In the genomic region with DNA sequence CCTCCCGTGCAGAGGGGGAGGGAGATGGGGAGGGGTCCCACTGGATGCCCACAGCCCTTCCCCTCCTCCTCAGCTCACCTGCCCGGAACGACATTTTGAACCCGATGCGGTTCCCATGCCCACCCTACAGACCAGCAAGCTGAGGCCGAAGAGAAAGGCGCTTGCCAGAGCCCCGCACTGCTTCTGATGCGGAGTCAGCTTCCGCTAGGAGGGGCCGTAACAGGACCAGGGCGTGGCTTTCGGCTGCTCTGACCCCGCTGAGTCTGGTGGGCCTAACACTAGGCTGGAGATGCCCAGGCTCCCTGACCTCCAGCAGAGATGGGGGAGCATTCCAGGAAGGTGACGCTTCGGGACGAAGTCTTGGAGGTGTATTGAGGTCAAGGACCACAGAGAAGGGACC, we compare ENCODE assay signal across 18 cellular contexts. TPM values are rescaled to one million over a fixed set of nuclear protein-coding genes. Genes with fewer than 3 reads are reported as not detected.
DNase-seq lines count a peak whose midpoint lies in the region; ATAC-seq and TF ChIP-seq lines count a peak whose summit lies in the region.
"Had no signal": no experiment of that assay in that cellular context is flagged by ENCODE, and none has a peak within 500 bp of the region (broad histone marks: within the 10 kb centered on the region; RNA-seq: fewer than 3 reads in every experiment).

No MANE protein-coding gene starts in this region.

- H3K9me3 Mint-ChIP-seq in GM23338: peaks cover 12% of the 10 kb centered on the region; the same call in 1 of the 3 replicates
- no peaks in the 10 kb centered on the region for H3K9me3 Mint-ChIP-seq in type B pancreatic cell
- H3K9me3 Mint-ChIP-seq: CD8-positive, alpha-beta memory T cell; HFFc6 had no signal

- H3K9ac ChIP-seq in IMR-90 (ENCODE audit: low read depth, low read length) (no peak overlapping the region), neuronal stem cell (ENCODE audit: low read depth, low read length, poor library complexity) (no peak overlapping the region)
- H3K9ac ChIP-seq: BLaER1, GM23248 had no signal

- no peak overlapping the region for H3K14ac ChIP-seq in IMR-90 (replicated peaks; ENCODE audit: low read depth, low read length)
- no peak overlapping the region for H3K14ac ChIP-seq in neuronal stem cell (ENCODE audit: low read length)

- no peak overlapping the region for H2BK20ac ChIP-seq in IMR-90 (ENCODE audit: low read depth, low read length)

- H2AFZ ChIP-seq in GM23338 (no peak overlapping the region), IMR-90 (replicated peaks; ENCODE audit: low read length, poor library complexity) (no peak overlapping the region), neuronal stem cell (ENCODE audit: low read length) (no peak overlapping the region)
- H2AFZ ChIP-seq: GM23248 had no signal

- H2BK120ac ChIP-seq in IMR-90 (ENCODE audit: low read depth, low read length) (no peak overlapping the region), neuronal stem cell (ENCODE audit: low read depth, low read length) (no peak overlapping the region)

- H3K4me2 ChIP-seq in GM23338 (no peak overlapping the region), IMR-90 (ENCODE audit: low read depth, low read length) (no peak overlapping the region), neuronal stem cell (ENCODE audit: insufficient read depth, low read length, poor library complexity, severe bottlenecking) (no peak overlapping the region)
- H3K4me2 ChIP-seq: BLaER1 had no signal

- H2BK15ac ChIP-seq in IMR-90 (ENCODE audit: low read depth, low read length) (no peak overlapping the region), neuronal stem cell (ENCODE audit: low read length) (peak overlapping the region; percentile 30)

- TF ChIP-seq RAD21 in IMR-90 (IDR thresholded peaks at IDR 0.05; ENCODE audit: low read length): no peak

- dilution Hi-C loops in IMR-90 (cut with HindIII; ENCODE audit: low sequenced_read_pairs, unreplicated experiment): no loop called here

- H3K27ac Mint-ChIP-seq in GM23338: no peak overlapping the region
- no peak overlapping the region for H3K27ac Mint-ChIP-seq in type B pancreatic cell
- H3K27ac Mint-ChIP-seq: CD8-positive, alpha-beta memory T cell; HFFc6 had no signal

- CTCF ChIA-PET in IMR-90 (lab: Yijun Ruan, JAX): no interaction called here

- BruUV-seq in IMR-90 (replicated peaks; lab: Mats Ljungman, UMichigan): no TSS peak

- H4K20me1 ChIP-seq in GM23338 (replicated peaks; ENCODE audit: insufficient read depth): peaks cover 26% of the 10 kb centered on the region
- H4K20me1 ChIP-seq in IMR-90 (ENCODE audit: insufficient read depth, low read length): peaks cover 6% of the 10 kb centered on the region; the same call in 1 of the 2 replicates

- H3K36me3 Mint-ChIP-seq in GM23338 (ENCODE audit: low read depth) (no peaks in the 10 kb centered on the region), type B pancreatic cell (no peaks in the 10 kb centered on the region)
- H3K36me3 Mint-ChIP-seq: CD8-positive, alpha-beta memory T cell had no signal

- H4K8ac ChIP-seq in IMR-90 (ENCODE audit: low read depth in 2 of 2, low read length in 2 of 2) (no peak overlapping the region), neuronal stem cell (ENCODE audit: low read depth, low read length) (no peak overlapping the region)

- no peak for TF ChIP-seq POLR2A in IMR-90 (IDR thresholded peaks at IDR 0.05; ENCODE audit: low read depth, low read length)

- peaks cover 16% of the 10 kb centered on the region; the same call in 1 of the 2 replicates for H3F3A ChIP-seq in GM23338 (replicated peaks; ENCODE audit: low read depth)

- H3K27me3 Mint-ChIP-seq in GM23338 (ENCODE audit: insufficient read depth, low read depth, poor library complexity) (peaks cover 100% of the 10 kb centered on the region), type B pancreatic cell (peaks cover 86% of the 10 kb centered on the region)

- no peaks in the 10 kb centered on the region for H3K9me2 ChIP-seq in GM23338 (ENCODE audit: insufficient read depth)

- H3K9me1 ChIP-seq in IMR-90 (ENCODE audit: insufficient read depth, low read length): no peaks in the 10 kb centered on the region

- no peak overlapping the region for H2BK5ac ChIP-seq in IMR-90 (ENCODE audit: low read depth, low read length, poor library complexity, severe bottlenecking)
- no peak overlapping the region for H2BK5ac ChIP-seq in neuronal stem cell (ENCODE audit: low read length)

- no peaks in the 10 kb centered on the region for H3K79me1 ChIP-seq in IMR-90 (ENCODE audit: low read depth in 1 of 2, low read length in 2 of 2)
- H3K79me1 ChIP-seq in neuronal stem cell (ENCODE audit: low read depth, low read length): peaks cover 2% of the 10 kb centered on the region

- no peak overlapping the region for H3K56ac ChIP-seq in IMR-90 (ENCODE audit: extremely low read depth, insufficient read depth, low read length)

- H3K23ac ChIP-seq in IMR-90 (ENCODE audit: low read depth, low read length) (no peak overlapping the region), neuronal stem cell (ENCODE audit: low read depth, low read length, poor library complexity) (peak overlapping the region; percentile 80)

- H3K4me3 ChIP-seq in GM23338: no peak overlapping the region
- no peak overlapping the region for H3K4me3 ChIP-seq in IMR-90 (ENCODE audit: insufficient read depth, low read depth, low read length)
- H3K4me3 ChIP-seq in brain microvascular endothelial cell (ENCODE audit: low read depth, low read length): no peak overlapping the region
- no peak overlapping the region for H3K4me3 ChIP-seq in neuronal stem cell (ENCODE audit: low read length in 2 of 2)
- H3K4me3 ChIP-seq: BLaER1, GM12878, GM23248, HAP-1 had no signal

- no peak overlapping the region for H2BK12ac ChIP-seq in neuronal stem cell (ENCODE audit: low read length)

- in situ Hi-C loops in IMR-90 (cut with MboI; ENCODE audit: low sequenced_read_pairs): no loop called here
- in situ Hi-C loops in brain microvascular endothelial cell (cut with HindIII; ENCODE audit: low pct_ligation_motif_present, low sequenced_read_pairs): no loop called here

- H3K4me3 Mint-ChIP-seq in GM23338 (no peak overlapping the region), type B pancreatic cell (no peak overlapping the region)
- H3K4me3 Mint-ChIP-seq: CD8-positive, alpha-beta memory T cell; HFFc6 had no signal

- ATAC-seq in GM23338 (peak; percentile 13), IMR-90 (ENCODE audit: low read depth) (no peak)
- ATAC-seq: GM12878, HepG2 had no signal

- H2AK5ac ChIP-seq in IMR-90 (ENCODE audit: low read depth, low read length) (no peak overlapping the region), neuronal stem cell (ENCODE audit: low read depth, low read length) (peak overlapping the region; percentile 19)

- TF ChIP-seq CTCF in GM23338 (conservative IDR thresholded peaks at IDR 0.05; ENCODE audit: low read depth in 2 of 2) (no peak), IMR-90 (conservative IDR thresholded peaks at IDR 0.05; ENCODE audit: low read depth, low read length) (no peak), brain microvascular endothelial cell (IDR thresholded peaks at IDR 0.05; ENCODE audit: low read depth, low read length, missing control alignments) (peak; percentile 17), type B pancreatic cell (conservative IDR thresholded peaks at IDR 0.05) (no peak)

- peaks cover 100% of the 10 kb centered on the region for H3K27me3 ChIP-seq in GM23338 (ENCODE audit: insufficient read depth)
- H3K27me3 ChIP-seq in IMR-90 (ENCODE audit: control insufficient read depth, insufficient read depth, low read length): peaks cover 95% of the 10 kb centered on the region
- peaks cover 86% of the 10 kb centered on the region for H3K27me3 ChIP-seq in brain microvascular endothelial cell (replicated peaks)
- H3K27me3 ChIP-seq in neuronal stem cell (ENCODE audit: control insufficient read depth in 3 of 3, insufficient read depth in 3 of 3, low read depth in 1 of 3, low read length in 3 of 3): peaks cover 79 to 99% (median 99%) of the 10 kb centered on the region in 3 experiments

- POLR2A ChIA-PET in IMR-90 (lab: Charles Lee; ENCODE audit: unreplicated experiment): no interaction called here

- H4K5ac ChIP-seq in IMR-90 (ENCODE audit: low read depth, low read length): no peak overlapping the region

- H3K9me3 ChIP-seq in IMR-90 (ENCODE audit: control insufficient read depth, insufficient read depth, low read length) (no peaks in the 10 kb centered on the region), neuronal stem cell (replicated peaks in 1 of 2; ENCODE audit: control insufficient read depth in 2 of 2, insufficient read depth in 1 of 2, low read depth in 1 of 2, low read length in 2 of 2) (peaks cover 0 to 11% of the 10 kb centered on the region in 2 donors)
- H3K9me3 ChIP-seq: BLaER1, HAP-1 had no signal

- H3K18ac ChIP-seq in IMR-90 (ENCODE audit: low read depth, low read length) (no peak overlapping the region), neuronal stem cell (ENCODE audit: low read length) (peak overlapping the region; percentile 28)

- 0% methylated on average over 1 of the region's 17 CpGs; no CpG with 5 or more reads in 1 of the 2 experiments for WGBS in IMR-90 (ENCODE audit: extremely low coverage in 2 of 2, insufficient read length in 1 of 2), 2 experiments
- WGBS in neuronal stem cell (ENCODE audit: extremely low coverage in 2 of 2, insufficient read length in 2 of 2, insufficient replicate concordance in 1 of 2), 2 donors: no CpG with 5 or more reads among the region's 17 CpGs

- intact Hi-C loops in IMR-90 (cut with micrococcal nuclease): no loop called here

- no peak overlapping the region for H4K91ac ChIP-seq in IMR-90 (ENCODE audit: insufficient read depth, low read depth, low read length)
- H4K91ac ChIP-seq in neuronal stem cell (ENCODE audit: low read depth, low read length, poor library complexity): no peak overlapping the region

- H3K4me1 ChIP-seq in GM23338 (ENCODE audit: insufficient read depth) (peaks cover 11% of the 10 kb centered on the region; the same call in 1 of the 2 replicates), IMR-90 (ENCODE audit: control insufficient read depth, insufficient read depth, low read length) (no peaks in the 10 kb centered on the region), neuronal stem cell (ENCODE audit: control insufficient read depth in 2 of 2, insufficient read depth in 1 of 2, low read depth in 1 of 2, low read length in 2 of 2) (peaks cover 4 to 9% of the 10 kb centered on the region in 2 donors)
- H3K4me1 ChIP-seq: HAP-1 had no signal

- H3K4me1 Mint-ChIP-seq in GM23338 (peaks cover 20% of the 10 kb centered on the region), type B pancreatic cell (ENCODE audit: unreplicated experiment) (peaks cover 4% of the 10 kb centered on the region)

- H3K79me2 ChIP-seq in GM23338 (replicated peaks; ENCODE audit: insufficient read depth): no peaks in the 10 kb centered on the region

- no peaks in the 10 kb centered on the region for H3K36me3 ChIP-seq in GM23338 (ENCODE audit: insufficient read depth)
- no peaks in the 10 kb centered on the region for H3K36me3 ChIP-seq in IMR-90 (ENCODE audit: control insufficient read depth, insufficient read depth, low read length)
- no peaks in the 10 kb centered on the region for H3K36me3 ChIP-seq in brain microvascular endothelial cell (replicated peaks)
- no peaks in the 10 kb centered on the region for H3K36me3 ChIP-seq in neuronal stem cell (replicated peaks in 1 of 2; ENCODE audit: control insufficient read depth in 2 of 2, insufficient read depth in 2 of 2, low read length in 2 of 2)
- H3K36me3 ChIP-seq: BLaER1, HAP-1 had no signal

- H3K27ac ChIP-seq in GM23338 (ENCODE audit: low read depth) (no peak overlapping the region), IMR-90 (ENCODE audit: insufficient read depth, low read length) (no peak overlapping the region), brain microvascular endothelial cell (no peak overlapping the region), neuronal stem cell (replicated peaks; ENCODE audit: low read length) (no peak overlapping the region)
- H3K27ac ChIP-seq: BLaER1, GM23248 had no signal

- H3K4ac ChIP-seq in IMR-90 (ENCODE audit: low read depth, low read length): no peak overlapping the region
- no peak overlapping the region for H3K4ac ChIP-seq in neuronal stem cell (ENCODE audit: low read length)

- H2AK9ac ChIP-seq in IMR-90 (replicated peaks; ENCODE audit: low read depth, low read length, poor library complexity): peak overlapping the region; percentile 87

- DNase-seq in GM23338 (ENCODE audit: low spot score) (no peak), IMR-90 (no peak), brain microvascular endothelial cell (no peak), neuronal stem cell (ENCODE audit: low spot score) (no peak), NCI-H345 (lab: John Stamatoyannopoulos, UW) (no peak), SIG-M5 treated with dmso at 0.1 percent for 504 hours (lab: John Stamatoyannopoulos, UW; ENCODE audit: unreplicated experiment) (no peak), mucosa of gallbladder (ENCODE audit: low spot score) (no peak), type B pancreatic cell (ENCODE audit: extremely low spot score, unreplicated experiment) (no peak)
- DNase-seq: AML-193; CD8-positive, alpha-beta memory T cell; DMS53; GM23248; HFFc6 had no signal

RNA-seq across cellular contexts. Expression of a gene that starts 6.7 kb away (rescaled TPM):
- total RNA-seq in GM23338 (2014; rRNA removed; shearing (Covaris generic)): not detected in 2 replicates
- polyA plus RNA-seq in GM23338 (2016; fragmentation: Nextera tagmentation; extraction: Ambion mirVana) (not detected in 2 replicates), IMR-90 (2012; rRNA removed) (not detected in 2 replicates)
- total RNA-seq in IMR-90 (2012; rRNA removed) (not detected in 2 replicates), mucosa of gallbladder (6.3 TPM), type B pancreatic cell (ENCODE audit: low replicate concordance) (0.94 and 5.9 TPM in 2 replicates)
- not detected in 2 replicates for polyA plus RNA-seq in IMR-90 (2012; cell fraction: cytosol; rRNA removed)
- polyA plus RNA-seq in IMR-90 (2012; cell fraction: nucleus; rRNA removed; ENCODE audit: low replicate concordance): not detected in 2 replicates
- 0.03 TPM for polyA plus RNA-seq in neuronal stem cell (2013, experiment 1 of 2)
- 0.01 TPM for polyA plus RNA-seq in neuronal stem cell (2013, experiment 2 of 2)
- total RNA-seq: CD8-positive, alpha-beta memory T cell; G401; GM12878; GM23248; HepG2; HFFc6 had no signal
- polyA plus RNA-seq: CD8-positive, alpha-beta memory T cell; GM12878; GM23248 had no signal

RNA-seq across cellular contexts. Expression of a gene that starts 52.1 kb away (rescaled TPM):
- 2.8 and 6.0 TPM in 2 replicates for total RNA-seq in GM23338 (2014; rRNA removed; shearing (Covaris generic))
- polyA plus RNA-seq in GM23338 (2016; fragmentation: Nextera tagmentation; extraction: Ambion mirVana): 1.7 and 2.1 TPM in 2 replicates
- total RNA-seq in IMR-90 (2012; rRNA removed): 1.4 and 1.6 TPM in 2 replicates
- polyA plus RNA-seq in IMR-90 (2012; rRNA removed): 8.1 and 9.0 TPM in 2 replicates
- polyA plus RNA-seq in IMR-90 (2012; cell fraction: cytosol; rRNA removed): 3.2 and 5.2 TPM in 2 replicates
- 28.0 and 38.9 TPM in 2 replicates for polyA plus RNA-seq in IMR-90 (2012; cell fraction: nucleus; rRNA removed; ENCODE audit: low replicate concordance)
- polyA plus RNA-seq in neuronal stem cell (2013, experiment 1 of 2): 0.79 TPM
- 0.80 TPM for polyA plus RNA-seq in neuronal stem cell (2013, experiment 2 of 2)
- total RNA-seq in mucosa of gallbladder: 2.9 TPM
- total RNA-seq in type B pancreatic cell (ENCODE audit: low replicate concordance): 0.48 and 1.5 TPM in 2 replicates
